14 cellular contexts compared by ENCODE assay signal in genomic region chr10:131946321-131946751, GRCh38. TPM values are rescaled to one million over a fixed set of nuclear protein-coding genes. Genes with fewer than 3 reads are reported as not detected.
DNase-seq lines count a peak whose midpoint lies in the region; ATAC-seq and TF ChIP-seq lines count a peak whose summit lies in the region.
"Had no signal": no experiment of that assay in that cellular context is flagged by ENCODE, and none has a peak within 500 bp of the region (broad histone marks: within the 10 kb centered on the region; RNA-seq: fewer than 3 reads in every experiment).

No MANE protein-coding gene starts in this region.

- H3K27ac ChIP-seq in RWPE2 (ENCODE audit: poor library complexity, severe bottlenecking) = peak overlapping the region; percentile 98
- H3K27ac ChIP-seq in fibroblast of lung (ENCODE audit: insufficient read depth, low read length) = peak overlapping the region; percentile 9
- H3K27ac ChIP-seq: PC-9 had no signal

- H3K36me3 ChIP-seq in RWPE2 (ENCODE audit: low read depth) (peaks cover 70% of the 10 kb centered on the region), fibroblast of lung (ENCODE audit: control insufficient read depth, insufficient read depth, low read length) (peaks cover 22% of the 10 kb centered on the region)

- H3K79me2 ChIP-seq in fibroblast of lung (ENCODE audit: control insufficient read depth, insufficient read depth, low read length) = no peaks in the 10 kb centered on the region

- DNase-seq in EH (ENCODE audit: low read depth) (peak; percentile 93), RWPE2 (ENCODE audit: low spot score) (peak; percentile 63), fibroblast of lung (ENCODE audit: low read depth in 2 of 2) (peak; percentile 90 to 95), retinal pigment epithelial cell (ENCODE audit: low read depth) (peak; percentile 58), NCI-H2227 (lab: John Stamatoyannopoulos, UW; ENCODE audit: unreplicated experiment) (no peak), DMS53 treated with DMSO at 0.1 percent for 48 hours (lab: John Stamatoyannopoulos, UW; ENCODE audit: unreplicated experiment) (no peak), NCI-H187 (lab: John Stamatoyannopoulos, UW) (no peak), NCI-H526 treated with DMSO at 0.1 percent for 48 hours (lab: John Stamatoyannopoulos, UW) (no peak)
- DNase-seq: activated CD4-positive, CD25-positive, alpha-beta regulatory T cell; H9; left ventricle myocardium superior; small intestine had no signal

- no peak overlapping the region for H2AFZ ChIP-seq in fibroblast of lung (ENCODE audit: low read length)
- H2AFZ ChIP-seq: PC-9 had no signal

- peak; percentile 63 for ATAC-seq in RWPE2 (ENCODE audit: low read depth)
- ATAC-seq: left ventricle myocardium superior; stimulated activated effector memory CD8-positive, alpha-beta T cell treated with anti-CD3 and anti-CD28 coated beads, Interleukin-12 subunit alpha, Interleukin-12 subunit beta, amount 100 ng/mL, for 72 hours had no signal

- H3K4me2 ChIP-seq in fibroblast of lung (ENCODE audit: extremely low read depth, insufficient read depth, low read length) = peak overlapping the region; percentile 51
- H3K4me2 ChIP-seq: PC-9 had no signal

- H3K9ac ChIP-seq in fibroblast of lung (ENCODE audit: insufficient read depth, low read length) = no peak overlapping the region

- no peaks in the 10 kb centered on the region for H4K20me1 ChIP-seq in fibroblast of lung (ENCODE audit: control insufficient read depth, extremely low read depth, insufficient read depth, low read length)

- TF ChIP-seq CTCF in RWPE2 (IDR thresholded peaks at IDR 0.05; ENCODE audit: poor library complexity, severe bottlenecking) (peak; percentile 24), fibroblast of lung (conservative IDR thresholded peaks at IDR 0.05 in 1 of 2, IDR thresholded peaks at IDR 0.05 in 1 of 2; ENCODE audit: low read depth in 1 of 2, low read length in 2 of 2) (no peak), retinal pigment epithelial cell (conservative IDR thresholded peaks at IDR 0.05; ENCODE audit: low read depth, low read length) (no peak)

- H3K4me1 ChIP-seq in RWPE2 (ENCODE audit: insufficient read depth, poor library complexity, severe bottlenecking) (peaks cover 42% of the 10 kb centered on the region), fibroblast of lung (ENCODE audit: control insufficient read depth, extremely low read depth, insufficient read depth, low read length) (peaks cover 20% of the 10 kb centered on the region)

- H3K27me3 ChIP-seq in RWPE2 (ENCODE audit: insufficient read depth, poor library complexity, severe bottlenecking) (no peaks in the 10 kb centered on the region), fibroblast of lung (ENCODE audit: control insufficient read depth, insufficient read depth, low read length) (no peaks in the 10 kb centered on the region)

- H3K9me3 ChIP-seq in RWPE2 (ENCODE audit: severe bottlenecking) (no peaks in the 10 kb centered on the region), fibroblast of lung (ENCODE audit: control insufficient read depth, insufficient read depth, low read depth, low read length) (no peaks in the 10 kb centered on the region)

- no peak overlapping the region for H3K4me3 ChIP-seq in RWPE2 (ENCODE audit: severe bottlenecking)
- no peak overlapping the region for H3K4me3 ChIP-seq in fibroblast of lung (replicated peaks in 1 of 4; ENCODE audit: control extremely low read depth in 1 of 4, insufficient read depth in 1 of 4, low read depth in 3 of 4, low read length in 4 of 4)
- H3K4me3 ChIP-seq in retinal pigment epithelial cell (ENCODE audit: low read length) = no peak overlapping the region
- H3K4me3 ChIP-seq: PC-9 had no signal

RNA-seq across cellular contexts. Expression of gene BNIP3, which starts 35.4 kb away (rescaled TPM):
- 62.4 and 66.5 TPM in 2 replicates for total RNA-seq in fibroblast of lung
- 64.4 and 104 TPM in 2 replicates for polyA plus RNA-seq in fibroblast of lung
- polyA plus RNA-seq in fibroblast of lung (2012) = 63.8 and 103 TPM in 2 replicates
- 8.4 and 12.1 TPM in 2 replicates for polyA minus RNA-seq in fibroblast of lung (ENCODE audit: low replicate concordance)

RNA-seq across cellular contexts. Expression of gene PPP2R2D, which starts 45.5 kb away (rescaled TPM):
- total RNA-seq in fibroblast of lung = 22.1 and 23.3 TPM in 2 replicates
- polyA plus RNA-seq in fibroblast of lung = 25.4 and 31.6 TPM in 2 replicates
- 20.7 and 26.5 TPM in 2 replicates for polyA plus RNA-seq in fibroblast of lung (2012)
- 16.7 and 35.2 TPM in 2 replicates for polyA minus RNA-seq in fibroblast of lung (ENCODE audit: low replicate concordance)

Comparison
In these comparisons a context has a peak if more than half of its experiments do, and no peak if none do; other contexts are left out.
1. DNase-seq: peak in EH (single experiment), RWPE2 (single experiment), fibroblast of lung (2 of 2) and retinal pigment epithelial cell (single experiment); none in NCI-H2227 (single experiment), DMS53 treated with DMSO at 0.1 percent for 48 hours (single experiment), NCI-H187 (0 of 2) and NCI-H526 treated with DMSO at 0.1 percent for 48 hours (single experiment).